ENCODE assay signal across 16 cellular contexts in the genomic region with DNA sequence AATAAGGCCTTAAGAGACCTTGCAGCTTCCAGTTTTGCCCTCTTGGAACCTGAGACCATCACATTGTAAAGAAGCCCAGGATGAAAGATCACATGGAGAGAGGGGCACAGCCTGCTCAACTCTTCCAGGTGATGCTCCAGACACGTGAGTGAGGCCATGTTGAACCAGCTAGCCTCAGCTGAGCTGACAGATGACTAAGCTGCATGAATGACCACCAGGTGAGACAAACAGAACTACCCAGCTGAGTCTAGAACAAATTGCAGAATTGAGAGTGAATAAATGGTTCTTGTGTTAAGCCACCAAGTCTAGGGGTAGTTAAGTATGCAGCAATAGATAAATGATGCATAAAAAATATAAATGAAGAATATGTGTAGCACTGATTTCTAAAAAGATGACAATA. TPM values are rescaled to one million over a fixed set of nuclear protein-coding genes. Genes with fewer than 3 reads are reported as not detected.
DNase-seq lines count a peak whose midpoint lies in the region; ATAC-seq, FAIRE-seq and TF ChIP-seq lines count a peak whose summit lies in the region.
"Had no signal": no experiment of that assay in that cellular context is flagged by ENCODE, and none has a peak within 500 bp of the region (broad histone marks: within the 10 kb centered on the region; RNA-seq: fewer than 3 reads in every experiment).

No MANE protein-coding gene starts in this region.

- H3K27me3 ChIP-seq in SU-DHL-6 (ENCODE audit: low read length) (no peaks in the 10 kb centered on the region), GM12878 (replicated peaks in 1 of 2; ENCODE audit: control insufficient read depth in 2 of 2, insufficient read depth in 2 of 2, low read length in 1 of 2) (no peaks in the 10 kb centered on the region), stomach (no peaks in the 10 kb centered on the region)

- H2AFZ ChIP-seq in SU-DHL-6 (ENCODE audit: low read depth, low read length, severe bottlenecking), result no peak overlapping the region
- H2AFZ ChIP-seq in GM12878 (ENCODE audit: control insufficient read depth, low read depth, low read length), result no peak overlapping the region
- H2AFZ ChIP-seq: GM23248 had no signal

- H3K9me2 ChIP-seq in SU-DHL-6 (replicated peaks; ENCODE audit: insufficient read depth, low read length), result no peaks in the 10 kb centered on the region

- H3K4me2 ChIP-seq in SU-DHL-6 (ENCODE audit: low read depth, low read length, poor library complexity, severe bottlenecking), result peak overlapping the region; percentile 23
- no peak overlapping the region for H3K4me2 ChIP-seq in GM12878 (ENCODE audit: control insufficient read depth, insufficient read depth)

- RAD21 ChIA-PET in GM12878 (lab: Charles Lee; ENCODE audit: unreplicated experiment), result interaction anchor here (1.0 to 2.1 kb wide), 2 partner anchors 19 to 44 kb away, joined by 3 to 6 read pairs; partner anchors contain the start of gene GPR34

- H3K79me2 ChIP-seq in SU-DHL-6 (ENCODE audit: insufficient read depth, low read length) (no peaks in the 10 kb centered on the region), GM12878 (ENCODE audit: control insufficient read depth, insufficient read depth, low read length) (no peaks in the 10 kb centered on the region)

- in situ Hi-C loops in GM12878 (cut with MboI), result no loop called here

- H3K4me1 ChIP-seq in GM12878 (ENCODE audit: control insufficient read depth, insufficient read depth, low read length) (peaks cover 26% of the 10 kb centered on the region), stomach (no peaks in the 10 kb centered on the region)

- peaks cover 0 to 8% of the 10 kb centered on the region in 2 donors for H3K36me3 Mint-ChIP-seq in stimulated activated naive B cell treated with anti-CD40 and anti-IgM and Interleukin-4, amounts not matched to agents 10 μg/mL and 1 μg/mL and 100 μg/mL, for 72 hours
- H3K36me3 Mint-ChIP-seq: CD4-positive, CD25-positive, alpha-beta regulatory T cell had no signal

- H3K9me3 ChIP-seq in SU-DHL-6 (ENCODE audit: insufficient read depth, low read length), result no peaks in the 10 kb centered on the region
- no peaks in the 10 kb centered on the region for H3K9me3 ChIP-seq in GM12878 (replicated peaks; ENCODE audit: control insufficient read depth, insufficient read depth, low read length)
- no peaks in the 10 kb centered on the region for H3K9me3 ChIP-seq in stomach

- no peak for TF ChIP-seq RAD21 in GM12878 (IDR thresholded peaks at IDR 0.05; ENCODE audit: insufficient read depth, low read depth, low read length)

- peak overlapping the region; percentile 97 for H3K27ac ChIP-seq in SU-DHL-6 (ENCODE audit: low read depth, low read length)
- H3K27ac ChIP-seq in GM12878 (ENCODE audit: control insufficient read depth, insufficient read depth), result no peak overlapping the region
- no peak overlapping the region for H3K27ac ChIP-seq in stomach
- H3K27ac ChIP-seq: GM23248 had no signal

- SMC1A ChIA-PET in GM12878 (lab: Charles Lee; ENCODE audit: uncharacterized antibody, unreplicated experiment), result interaction anchor here (1.2 to 1.6 kb wide), 6 partner anchors 10 to 152 kb away, joined by 3 to 8 read pairs (median 3); partner anchors contain the start of gene GPR34

- CTCF ChIA-PET in GM12878 (lab: Yijun Ruan, JAX), result interaction anchor here (1.3 to 2.4 kb wide), 5 partner anchors 10 to 25 kb away, joined by 3 to 8 read pairs (median 5); partner anchors contain the start of gene GPR82

- DNase-seq in GM18507 (ENCODE audit: extremely low spot score, insufficient read length, low read depth) (no peak), GM12878 (ENCODE audit: low read depth, low spot score) (no peak), stomach (no peak)
- DNase-seq in stimulated activated naive B cell treated with anti-CD40 and anti-IgM and Interleukin-4, amounts not matched to agents 10 μg/mL and 1 μg/mL and 100 μg/mL, for 72 hours, result no peak
- DNase-seq: AML-193; CD4-positive, CD25-positive, alpha-beta regulatory T cell; GM23248; HCEC 1CT; KBM-7; MV-4-11; NCI-H1417; NCI-H187 treated with DMSO at 0.1 percent for 48 hours had no signal

- POLR2A ChIA-PET in GM12878 (lab: Charles Lee), result interaction anchor here (0.7 to 1.0 kb wide), 2 partner anchors 13 to 501 kb away, joined by 3 to 5 read pairs; no protein-coding TSS in a partner anchor

- peaks cover 23% of the 10 kb centered on the region for H3F3A ChIP-seq in SU-DHL-6 (ENCODE audit: insufficient read depth)

- TF ChIP-seq CTCF in SU-DHL-6 (IDR thresholded peaks at IDR 0.05; ENCODE audit: insufficient read depth, low read length, poor library complexity, severe bottlenecking) (no peak), GM12878 (IDR thresholded peaks at IDR 0.05 in 2 of 3, conservative IDR thresholded peaks at IDR 0.05 in 1 of 3; ENCODE audit: control insufficient read depth in 2 of 3, extremely low read depth in 1 of 3, insufficient read depth in 1 of 3, low read depth in 3 of 3, low read length in 3 of 3) (no peak), stomach (IDR thresholded peaks at IDR 0.05) (no peak)

- intact Hi-C loops in GM12878 (cut with micrococcal nuclease; ENCODE audit: unreplicated experiment), result loop anchor here (2.0 kb wide), 1 partner anchor 14 kb away; no protein-coding TSS in a partner anchor
- intact Hi-C loops in stomach (cut with DNase I; ENCODE audit: low total_unique reads), result no loop called here

- TF ChIP-seq POLR2A in GM12878 (IDR thresholded peaks at IDR 0.05; ENCODE audit: low read depth, low read length) (no peak), stomach (IDR thresholded peaks at IDR 0.05) (no peak)

- peaks cover 0 to 7% of the 10 kb centered on the region in 2 donors for H3K27me3 Mint-ChIP-seq in stimulated activated naive B cell treated with anti-CD40 and anti-IgM and Interleukin-4, amounts not matched to agents 10 μg/mL and 1 μg/mL and 100 μg/mL, for 72 hours
- H3K27me3 Mint-ChIP-seq: CD4-positive, CD25-positive, alpha-beta regulatory T cell had no signal

- H4K20me1 ChIP-seq in SU-DHL-6 (ENCODE audit: low read depth, low read length) (no peaks in the 10 kb centered on the region), GM12878 (ENCODE audit: control insufficient read depth, insufficient read depth) (no peaks in the 10 kb centered on the region)

- ATAC-seq in GM12878 (peak; percentile 26), HG03196 (IDR thresholded peaks at IDR 0.05; ENCODE audit: unreplicated experiment) (no peak), HG02759 (IDR thresholded peaks at IDR 0.05; ENCODE audit: unreplicated experiment) (no peak)
- ATAC-seq in stimulated activated naive B cell treated with anti-CD40 and anti-IgM and Interleukin-4, amounts not matched to agents 10 μg/mL and 1 μg/mL and 100 μg/mL, for 72 hours (replicated peaks), result peak; percentile 39 to 64

- 21% methylated on average over 1 of the region's 1 CpG for WGBS in GM12878 (ENCODE audit: insufficient coverage, insufficient replicate concordance, low lambda C conversion rate, missing lambda C conversion rate)
- 40 to 93% (median 81%) methylated on average over 1 of the region's 1 CpG for WGBS in stomach, 5 donors

- H3K4me3 Mint-ChIP-seq in stimulated activated naive B cell treated with anti-CD40 and anti-IgM and Interleukin-4, amounts not matched to agents 10 μg/mL and 1 μg/mL and 100 μg/mL, for 72 hours, result peak overlapping the region in 1 of 2 donors; percentile 32

- peaks cover 37 to 52% of the 10 kb centered on the region in 2 donors for H3K4me1 Mint-ChIP-seq in stimulated activated naive B cell treated with anti-CD40 and anti-IgM and Interleukin-4, amounts not matched to agents 10 μg/mL and 1 μg/mL and 100 μg/mL, for 72 hours

- BruUV-seq in GM12878 (replicated peaks; lab: Mats Ljungman, UMichigan), result no TSS peak

- H3K36me3 ChIP-seq in SU-DHL-6 (ENCODE audit: low read length) (no peaks in the 10 kb centered on the region), GM12878 (ENCODE audit: control insufficient read depth in 2 of 2, insufficient read depth in 2 of 2, low read length in 1 of 2) (no peaks in the 10 kb centered on the region), stomach (no peaks in the 10 kb centered on the region)

- FAIRE-seq in GM18507 (lab: Jason Lieb, UNC), result peak; percentile 57
- FAIRE-seq in GM12878 (lab: Jason Lieb, UNC), result no peak

- no peaks in the 10 kb centered on the region for H3K9me3 Mint-ChIP-seq in stimulated activated naive B cell treated with anti-CD40 and anti-IgM and Interleukin-4, amounts not matched to agents 10 μg/mL and 1 μg/mL and 100 μg/mL, for 72 hours
- H3K9me3 Mint-ChIP-seq: CD4-positive, CD25-positive, alpha-beta regulatory T cell had no signal

- H3K9ac ChIP-seq in SU-DHL-6 (ENCODE audit: low read length), result no peak overlapping the region
- no peak overlapping the region for H3K9ac ChIP-seq in GM12878 (ENCODE audit: control insufficient read depth, insufficient read depth, low read length)
- H3K9ac ChIP-seq: GM23248 had no signal

- no peak for TF ChIP-seq EP300 in GM12878 (IDR thresholded peaks at IDR 0.05; ENCODE audit: borderline replicate concordance in 1 of 2, control insufficient read depth in 1 of 2, low read depth in 2 of 2, low read length in 2 of 2)
- no peak for TF ChIP-seq EP300 in stomach (IDR thresholded peaks at IDR 0.05)

- H3K4me3 ChIP-seq in SU-DHL-6 (ENCODE audit: insufficient read depth, low read length, poor library complexity, severe bottlenecking), result no peak overlapping the region
- no peak overlapping the region for H3K4me3 ChIP-seq in GM12878
- no peak overlapping the region for H3K4me3 ChIP-seq in stomach
- H3K4me3 ChIP-seq: GM23248 had no signal

- H3K27ac Mint-ChIP-seq in stimulated activated naive B cell treated with anti-CD40 and anti-IgM and Interleukin-4, amounts not matched to agents 10 μg/mL and 1 μg/mL and 100 μg/mL, for 72 hours, result peak overlapping the region; percentile 26

RNA-seq across cellular contexts. Expression of gene GPR82, which starts 16.8 kb away (rescaled TPM):
- total RNA-seq in GM12878 (2013; cell fraction: nucleolus; rRNA removed), result 0.25 TPM in 1 of 2 replicates, not detected in the other
- total RNA-seq in GM12878 (2014; rRNA removed), result 0.60 and 0.68 TPM in 2 replicates
- total RNA-seq in GM12878 (2014; rRNA removed; fragmentation: Illumina TruSeq; extraction: Trizol), result 0.55 and 0.81 TPM in 2 replicates
- 0.13 and 0.28 TPM in 2 replicates for total RNA-seq in GM12878 (2021)
- 0.13 TPM for polyA plus RNA-seq in GM12878 (2011; ENCODE audit: low read depth)
- polyA plus RNA-seq in GM12878 (2011; rRNA removed), result 1.7 and 2.3 TPM in 2 replicates
- 0.59 and 0.67 TPM in 2 replicates for polyA plus RNA-seq in GM12878 (2011; cell fraction: cytosol; rRNA removed)
- polyA plus RNA-seq in GM12878 (2011; cell fraction: nucleus; rRNA removed), result 0.25 and 0.28 TPM in 2 replicates
- polyA plus RNA-seq in GM12878 (2012), result 0.28 and 0.35 TPM in 2 replicates
- 0.57 and 0.65 TPM in 2 replicates for polyA plus RNA-seq in GM12878 (2014; fragmentation: Illumina TruSeq; extraction: Trizol)
- polyA plus RNA-seq in GM12878 (2014; fragmentation: Nextera tagmentation; extraction: Ambion mirVana), result 1 to 10 TPM in 1 of 2 experiments, under 1 TPM in 1; 0.47 to 1.1 TPM
- polyA plus RNA-seq in GM12878 (2014; rRNA removed), result 0.23 and 0.46 TPM in 2 replicates
- polyA plus RNA-seq in GM12878 (2016; fragmentation: Nextera tagmentation; extraction: Ambion mirVana), result under 1 TPM; 0.26 to 0.42 TPM
- polyA minus RNA-seq in GM12878 (2011; rRNA and poly(A)+ RNA removed), result 0.72 and 1.3 TPM in 2 replicates
- polyA minus RNA-seq in GM12878 (2011; cell fraction: cytosol; rRNA and poly(A)+ RNA removed), result 0.67 and 0.73 TPM in 2 replicates
- 0.24 and 1.1 TPM in 2 replicates for polyA minus RNA-seq in GM12878 (2011; cell fraction: nucleus; rRNA and poly(A)+ RNA removed)
- total RNA-seq in stomach, result under 1 TPM in 3 of 5 donors, not detected in 2; under 0.01 to 0.37 (median 0.29) TPM
- polyA plus RNA-seq in stomach, result under 1 TPM in 2 of 3 donors, not detected in 1; 0.18 to 0.25 TPM
- total RNA-seq: CD4-positive, CD25-positive, alpha-beta regulatory T cell; GM23248; SK-MEL-5 had no signal

RNA-seq across cellular contexts. Expression of gene GPR34, which starts 18.4 kb away (rescaled TPM):
- total RNA-seq in GM12878 (2013; cell fraction: nucleolus; rRNA removed), result 0.31 TPM in 1 of 2 replicates, not detected in the other
- total RNA-seq in GM12878 (2014; rRNA removed), result 0.44 and 0.68 TPM in 2 replicates
- 0.28 and 0.58 TPM in 2 replicates for total RNA-seq in GM12878 (2014; rRNA removed; fragmentation: Illumina TruSeq; extraction: Trizol)
- total RNA-seq in GM12878 (2021), result 0.13 TPM in 2 replicates
- polyA plus RNA-seq in GM12878 (2011; ENCODE audit: low read depth), result 0.42 TPM
- polyA plus RNA-seq in GM12878 (2011; rRNA removed), result not detected in 2 replicates
- polyA plus RNA-seq in GM12878 (2011; cell fraction: cytosol; rRNA removed), result not detected in 2 replicates
- polyA plus RNA-seq in GM12878 (2011; cell fraction: nucleus; rRNA removed), result not detected in 2 replicates
- 0.44 and 0.70 TPM in 2 replicates for polyA plus RNA-seq in GM12878 (2012)
- polyA plus RNA-seq in GM12878 (2014; fragmentation: Illumina TruSeq; extraction: Trizol), result 0.26 and 0.36 TPM in 2 replicates
- polyA plus RNA-seq in GM12878 (2014; fragmentation: Nextera tagmentation; extraction: Ambion mirVana), result under 1 TPM; 0.26 to 0.84 TPM
- 0.06 and 0.12 TPM in 2 replicates for polyA plus RNA-seq in GM12878 (2014; rRNA removed)
- under 1 TPM; 0.28 to 0.60 TPM for polyA plus RNA-seq in GM12878 (2016; fragmentation: Nextera tagmentation; extraction: Ambion mirVana)
- polyA minus RNA-seq in GM12878 (2011; rRNA and poly(A)+ RNA removed), result not detected in 2 replicates
- polyA minus RNA-seq in GM12878 (2011; cell fraction: cytosol; rRNA and poly(A)+ RNA removed), result not detected in 2 replicates
- not detected in 2 replicates for polyA minus RNA-seq in GM12878 (2011; cell fraction: nucleus; rRNA and poly(A)+ RNA removed)
- total RNA-seq in stomach, result 10 to 100 TPM in 2 of 5 donors, 1 to 10 TPM in 1, under 1 TPM in 1, not detected in 1; 0.45 to 10.1 (median 7.6) TPM
- polyA plus RNA-seq in stomach, result 1 to 10 TPM; 1.5 to 7.5 (median 6.2) TPM
- total RNA-seq: CD4-positive, CD25-positive, alpha-beta regulatory T cell; GM23248; SK-MEL-5 had no signal

Comparison
In these comparisons a context has a peak if more than half of its experiments do, and no peak if none do; other contexts are left out.
1. ATAC-seq: peak in GM12878 (single experiment) and stimulated activated naive B cell treated with anti-CD40 and anti-IgM and Interleukin-4, amounts not matched to agents 10 μg/mL and 1 μg/mL and 100 μg/mL, for 72 hours (2 of 2); none in HG03196 (single experiment) and HG02759 (single experiment).